Comparison of ENCODE assay signal across 1 cellular context in the genomic region with DNA sequence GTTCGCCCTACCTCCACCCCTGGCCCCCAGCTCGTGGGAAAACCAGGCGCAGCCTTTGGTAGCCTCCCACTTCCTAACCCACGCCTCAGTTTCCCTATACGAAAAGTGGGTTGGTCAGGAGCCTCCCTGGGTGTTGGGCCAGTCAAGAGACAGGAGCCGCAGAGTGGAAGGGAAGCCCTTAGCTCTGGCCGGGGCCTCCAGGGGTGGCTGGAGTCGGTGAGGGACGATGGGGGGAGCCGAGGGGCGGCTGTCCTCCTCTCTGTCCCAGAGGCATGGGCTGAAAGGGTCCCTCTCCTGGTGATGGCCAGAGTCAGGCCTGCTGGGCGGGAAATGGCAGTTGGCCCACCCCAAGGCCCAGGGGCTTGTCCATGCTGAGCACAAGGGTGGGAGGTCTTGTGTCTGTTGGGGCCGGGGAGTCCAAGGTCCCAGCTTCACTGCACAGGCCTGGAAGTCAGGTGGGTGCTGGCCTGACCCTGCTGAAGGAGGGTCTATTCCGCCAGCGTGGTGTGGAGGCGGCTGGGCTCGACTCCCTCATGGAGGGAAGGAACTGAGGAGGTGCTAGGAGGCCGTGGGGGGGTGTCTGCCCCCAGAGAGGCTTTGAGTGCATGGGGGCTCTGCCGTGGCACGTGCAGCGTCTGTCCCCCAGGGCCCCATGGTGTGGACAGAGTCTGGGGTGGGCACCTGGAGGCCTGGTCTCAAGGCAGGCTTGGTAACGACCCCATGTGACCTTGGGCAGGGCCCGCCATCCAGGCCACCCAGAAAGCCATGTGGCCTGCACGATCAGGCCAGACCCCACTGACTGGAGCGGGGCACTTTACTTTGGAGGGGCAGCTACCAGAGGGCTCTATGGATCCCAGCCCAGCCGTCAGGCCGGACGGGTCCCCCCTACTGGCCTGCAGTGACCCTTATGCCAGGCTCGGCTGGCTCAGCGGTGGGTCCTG.
A peak's percentile ranks its signal among the peaks of the same experiment; 100 is the strongest.
TF ChIP-seq lines count a peak whose summit lies in the region.

No MANE protein-coding gene starts in this region.

TF ChIP-seq in HepG2, 621 proteins besides CTCF, POLR2A, EP300 and RAD21 (continues in another document):
- TF ChIP-seq ZNF329 (CRISPR knock-in tag; IDR thresholded peaks at IDR 0.05; ENCODE audit: low read depth) (peak; percentile 56; the same call in 1 of the 2 replicates), SRSF9 (IDR thresholded peaks at IDR 0.05; ENCODE audit: borderline replicate concordance, insufficient read depth, low read depth, low read length, poor library complexity, severe bottlenecking) (no peak), ZKSCAN5 (CRISPR knock-in tag; IDR thresholded peaks at IDR 0.05) (peak; percentile 48; the same call in 1 of the 2 replicates), ZNF589 (CRISPR knock-in tag; conservative IDR thresholded peaks at IDR 0.05) (no peak; the same call in 1 of the 2 replicates), GLI4 (CRISPR knock-in tag; IDR thresholded peaks at IDR 0.05; ENCODE audit: borderline replicate concordance) (peak; percentile 88; the same call in 1 of the 2 replicates), TBP (CRISPR knock-in tag; IDR thresholded peaks at IDR 0.05) (no peak), FIP1L1 (IDR thresholded peaks at IDR 0.05; ENCODE audit: borderline replicate concordance, insufficient read depth, low read depth, low read length) (no peak), RBAK (CRISPR knock-in tag; IDR thresholded peaks at IDR 0.05) (0 out of 2 replicates have a peak, but pooled peaks have one; percentile 62), ZNF430 (CRISPR knock-in tag; IDR thresholded peaks at IDR 0.05) (peak; percentile 84; the same call in 1 of the 2 replicates), ZNF761 (CRISPR knock-in tag; conservative IDR thresholded peaks at IDR 0.05) (no peak), GATAD1 (CRISPR knock-in tag; IDR thresholded peaks at IDR 0.05) (no peak; the same call in none of the 2 replicates), SYNCRIP (IDR thresholded peaks at IDR 0.05; ENCODE audit: insufficient read depth, low read depth, low read length) (no peak), RARA (CRISPR knock-in tag; IDR thresholded peaks at IDR 0.05) (no peak; the same call in 1 of the 2 replicates), MATR3 (CRISPR knock-in tag; IDR thresholded peaks at IDR 0.05) (no peak), DNMT1 (CRISPR knock-in tag; IDR thresholded peaks at IDR 0.05) (no peak; the same call in 1 of the 2 replicates), ZNF883 (CRISPR knock-in tag; IDR thresholded peaks at IDR 0.05; ENCODE audit: not compliant biosample characterization) (peak; percentile 85), PHF5A (CRISPR knock-in tag; IDR thresholded peaks at IDR 0.05; ENCODE audit: low read depth, unreplicated experiment) (peak; percentile 55), FOXK1 (CRISPR knock-in tag; IDR thresholded peaks at IDR 0.05; ENCODE audit: borderline replicate concordance, low read depth) (0 out of 2 replicates have a peak, but pooled peaks have one; percentile 7), PAF1 (CRISPR knock-in tag; IDR thresholded peaks at IDR 0.05) (no peak; the same call in 1 of the 2 replicates), ARNTL (CRISPR knock-in tag; IDR thresholded peaks at IDR 0.05) (no peak), POGZ (CRISPR knock-in tag; IDR thresholded peaks at IDR 0.05) (no peak), ZNF232 (CRISPR knock-in tag; IDR thresholded peaks at IDR 0.05; ENCODE audit: borderline replicate concordance) (no peak; the same call in 1 of the 2 replicates), ZBTB20 (CRISPR knock-in tag; IDR thresholded peaks at IDR 0.05; ENCODE audit: borderline replicate concordance, low read depth) (no peak; the same call in none of the 2 replicates), ZMYM4 (CRISPR knock-in tag; IDR thresholded peaks at IDR 0.05) (peak; percentile 30; the same call in 1 of the 2 replicates), ZFY (CRISPR knock-in tag; IDR thresholded peaks at IDR 0.05) (peak; percentile 82), SIN3A (IDR thresholded peaks at IDR 0.05; ENCODE audit: borderline replicate concordance, low read depth, low read length) (peak; percentile 54; the same call in 1 of the 2 replicates), MXI1 (IDR thresholded peaks at IDR 0.05; ENCODE audit: borderline replicate concordance, low read depth, low read length) (no peak), RXRB (CRISPR knock-in tag; IDR thresholded peaks at IDR 0.05; ENCODE audit: borderline replicate concordance) (no peak), CBX2 (IDR thresholded peaks at IDR 0.05; ENCODE audit: low read depth, low read length) (no peak), CBX2 (CRISPR knock-in tag; IDR thresholded peaks at IDR 0.05; ENCODE audit: low read depth) (no peak), CEBPB (IDR thresholded peaks at IDR 0.05; ENCODE audit: borderline replicate concordance, low read depth, low read length) (no peak), ZNF367 (CRISPR knock-in tag; IDR thresholded peaks at IDR 0.05; ENCODE audit: borderline replicate concordance) (no peak), ARHGAP35 (CRISPR knock-in tag; IDR thresholded peaks at IDR 0.05; ENCODE audit: borderline replicate concordance) (no peak; the same call in 1 of the 2 replicates), ZNF891 (CRISPR knock-in tag; IDR thresholded peaks at IDR 0.05) (no peak), NONO (IDR thresholded peaks at IDR 0.05) (no peak), NONO (CRISPR knock-in tag; conservative IDR thresholded peaks at IDR 0.05) (peak; percentile 80), SMARCC2 (IDR thresholded peaks at IDR 0.05) (no peak), BRCA1 (CRISPR knock-in tag; IDR thresholded peaks at IDR 0.05) (no peak), ZNF879 (CRISPR knock-in tag; IDR thresholded peaks at IDR 0.05) (peak; percentile 73; the same call in 1 of the 2 replicates), PITX1 (CRISPR knock-in tag; IDR thresholded peaks at IDR 0.05) (no peak; the same call in 1 of the 2 replicates), ATF1 (CRISPR knock-in tag; IDR thresholded peaks at IDR 0.05) (no peak), CENPX (CRISPR knock-in tag; IDR thresholded peaks at IDR 0.05) (no peak)
- TF ChIP-seq, protein P1, sequence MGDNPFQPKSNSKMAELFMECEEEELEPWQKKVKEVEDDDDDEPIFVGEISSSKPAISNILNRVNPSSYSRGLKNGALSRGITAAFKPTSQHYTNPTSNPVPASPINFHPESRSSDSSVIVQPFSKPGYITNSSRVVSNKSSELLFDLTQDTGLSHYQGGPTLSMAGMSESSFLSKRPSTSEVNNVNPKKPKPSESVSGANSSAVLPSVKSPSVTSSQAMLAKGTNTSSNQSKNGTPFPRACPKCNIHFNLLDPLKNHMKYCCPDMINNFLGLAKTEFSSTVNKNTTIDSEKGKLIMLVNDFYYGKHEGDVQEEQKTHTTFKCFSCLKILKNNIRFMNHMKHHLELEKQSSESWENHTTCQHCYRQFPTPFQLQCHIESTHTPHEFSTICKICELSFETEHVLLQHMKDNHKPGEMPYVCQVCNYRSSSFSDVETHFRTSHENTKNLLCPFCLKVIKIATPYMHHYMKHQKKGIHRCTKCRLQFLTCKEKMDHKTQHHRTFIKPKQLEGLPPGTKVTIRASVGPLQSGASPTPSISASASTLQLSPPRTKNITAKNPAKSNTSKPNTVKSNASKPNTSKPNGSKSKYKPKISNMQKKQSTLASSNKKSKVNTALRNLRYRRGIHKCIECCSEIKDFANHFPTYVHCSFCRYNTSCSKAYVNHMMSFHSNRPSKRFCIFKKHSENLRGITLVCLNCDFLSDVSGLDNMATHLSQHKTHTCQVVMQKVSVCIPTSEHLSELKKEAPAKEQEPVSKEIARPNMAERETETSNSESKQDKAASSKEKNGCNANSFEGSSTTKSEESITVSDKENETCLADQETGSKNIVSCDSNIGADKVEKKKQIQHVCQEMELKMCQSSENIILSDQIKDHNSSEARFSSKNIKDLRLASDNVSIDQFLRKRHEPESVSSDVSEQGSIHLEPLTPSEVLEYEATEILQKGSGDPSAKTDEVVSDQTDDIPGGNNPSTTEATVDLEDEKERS (CRISPR knock-in tag; IDR thresholded peaks at IDR 0.05), result no peak
- TF ChIP-seq, protein P2, sequence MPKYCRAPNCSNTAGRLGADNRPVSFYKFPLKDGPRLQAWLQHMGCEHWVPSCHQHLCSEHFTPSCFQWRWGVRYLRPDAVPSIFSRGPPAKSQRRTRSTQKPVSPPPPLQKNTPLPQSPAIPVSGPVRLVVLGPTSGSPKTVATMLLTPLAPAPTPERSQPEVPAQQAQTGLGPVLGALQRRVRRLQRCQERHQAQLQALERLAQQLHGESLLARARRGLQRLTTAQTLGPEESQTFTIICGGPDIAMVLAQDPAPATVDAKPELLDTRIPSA (CRISPR knock-in tag; IDR thresholded peaks at IDR 0.05; ENCODE audit: borderline replicate concordance), result peak; percentile 70; the same call in 1 of the 2 replicates
- TF ChIP-seq, protein P3, sequence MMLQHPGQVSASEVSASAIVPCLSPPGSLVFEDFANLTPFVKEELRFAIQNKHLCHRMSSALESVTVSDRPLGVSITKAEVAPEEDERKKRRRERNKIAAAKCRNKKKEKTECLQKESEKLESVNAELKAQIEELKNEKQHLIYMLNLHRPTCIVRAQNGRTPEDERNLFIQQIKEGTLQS (CRISPR knock-in tag; IDR thresholded peaks at IDR 0.05), result peak; percentile 8
- TF ChIP-seq, protein P4, sequence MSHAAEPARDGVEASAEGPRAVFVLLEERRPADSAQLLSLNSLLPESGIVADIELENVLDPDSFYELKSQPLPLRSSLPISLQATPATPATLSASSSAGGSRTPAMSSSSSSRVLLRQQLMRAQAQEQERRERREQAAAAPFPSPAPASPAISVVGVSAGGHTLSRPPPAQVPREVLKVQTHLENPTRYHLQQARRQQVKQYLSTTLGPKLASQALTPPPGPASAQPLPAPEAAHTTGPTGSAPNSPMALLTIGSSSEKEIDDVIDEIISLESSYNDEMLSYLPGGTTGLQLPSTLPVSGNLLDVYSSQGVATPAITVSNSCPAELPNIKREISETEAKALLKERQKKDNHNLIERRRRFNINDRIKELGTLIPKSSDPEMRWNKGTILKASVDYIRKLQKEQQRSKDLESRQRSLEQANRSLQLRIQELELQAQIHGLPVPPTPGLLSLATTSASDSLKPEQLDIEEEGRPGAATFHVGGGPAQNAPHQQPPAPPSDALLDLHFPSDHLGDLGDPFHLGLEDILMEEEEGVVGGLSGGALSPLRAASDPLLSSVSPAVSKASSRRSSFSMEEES (CRISPR knock-in tag; IDR thresholded peaks at IDR 0.05), result no peak
- TF ChIP-seq, protein P5, sequence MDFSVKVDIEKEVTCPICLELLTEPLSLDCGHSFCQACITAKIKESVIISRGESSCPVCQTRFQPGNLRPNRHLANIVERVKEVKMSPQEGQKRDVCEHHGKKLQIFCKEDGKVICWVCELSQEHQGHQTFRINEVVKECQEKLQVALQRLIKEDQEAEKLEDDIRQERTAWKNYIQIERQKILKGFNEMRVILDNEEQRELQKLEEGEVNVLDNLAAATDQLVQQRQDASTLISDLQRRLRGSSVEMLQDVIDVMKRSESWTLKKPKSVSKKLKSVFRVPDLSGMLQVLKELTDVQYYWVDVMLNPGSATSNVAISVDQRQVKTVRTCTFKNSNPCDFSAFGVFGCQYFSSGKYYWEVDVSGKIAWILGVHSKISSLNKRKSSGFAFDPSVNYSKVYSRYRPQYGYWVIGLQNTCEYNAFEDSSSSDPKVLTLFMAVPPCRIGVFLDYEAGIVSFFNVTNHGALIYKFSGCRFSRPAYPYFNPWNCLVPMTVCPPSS (IDR thresholded peaks at IDR 0.05), result no peak
- TF ChIP-seq, protein P6, sequence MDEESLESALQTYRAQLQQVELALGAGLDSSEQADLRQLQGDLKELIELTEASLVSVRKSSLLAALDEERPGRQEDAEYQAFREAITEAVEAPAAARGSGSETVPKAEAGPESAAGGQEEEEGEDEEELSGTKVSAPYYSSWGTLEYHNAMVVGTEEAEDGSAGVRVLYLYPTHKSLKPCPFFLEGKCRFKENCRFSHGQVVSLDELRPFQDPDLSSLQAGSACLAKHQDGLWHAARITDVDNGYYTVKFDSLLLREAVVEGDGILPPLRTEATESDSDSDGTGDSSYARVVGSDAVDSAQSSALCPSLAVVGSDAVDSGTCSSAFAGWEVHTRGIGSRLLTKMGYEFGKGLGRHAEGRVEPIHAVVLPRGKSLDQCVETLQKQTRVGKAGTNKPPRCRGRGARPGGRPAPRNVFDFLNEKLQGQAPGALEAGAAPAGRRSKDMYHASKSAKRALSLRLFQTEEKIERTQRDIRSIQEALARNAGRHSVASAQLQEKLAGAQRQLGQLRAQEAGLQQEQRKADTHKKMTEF (CRISPR knock-in tag; IDR thresholded peaks at IDR 0.05), result peak; percentile 33; the same call in 1 of the 2 replicates
- TF ChIP-seq, protein P7, sequence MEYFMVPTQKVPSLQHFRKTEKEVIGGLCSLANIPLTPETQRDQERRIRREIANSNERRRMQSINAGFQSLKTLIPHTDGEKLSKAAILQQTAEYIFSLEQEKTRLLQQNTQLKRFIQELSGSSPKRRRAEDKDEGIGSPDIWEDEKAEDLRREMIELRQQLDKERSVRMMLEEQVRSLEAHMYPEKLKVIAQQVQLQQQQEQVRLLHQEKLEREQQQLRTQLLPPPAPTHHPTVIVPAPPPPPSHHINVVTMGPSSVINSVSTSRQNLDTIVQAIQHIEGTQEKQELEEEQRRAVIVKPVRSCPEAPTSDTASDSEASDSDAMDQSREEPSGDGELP (IDR thresholded peaks at IDR 0.05; ENCODE audit: borderline replicate concordance, low read depth), result no peak; the same call in 1 of the 2 replicates
- TF ChIP-seq, protein P8, sequence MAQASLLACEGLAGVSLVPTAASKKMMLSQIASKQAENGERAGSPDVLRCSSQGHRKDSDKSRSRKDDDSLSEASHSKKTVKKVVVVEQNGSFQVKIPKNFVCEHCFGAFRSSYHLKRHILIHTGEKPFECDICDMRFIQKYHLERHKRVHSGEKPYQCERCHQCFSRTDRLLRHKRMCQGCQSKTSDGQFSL (CRISPR knock-in tag; IDR thresholded peaks at IDR 0.05), result peak; percentile 64
- TF ChIP-seq, protein P9, sequence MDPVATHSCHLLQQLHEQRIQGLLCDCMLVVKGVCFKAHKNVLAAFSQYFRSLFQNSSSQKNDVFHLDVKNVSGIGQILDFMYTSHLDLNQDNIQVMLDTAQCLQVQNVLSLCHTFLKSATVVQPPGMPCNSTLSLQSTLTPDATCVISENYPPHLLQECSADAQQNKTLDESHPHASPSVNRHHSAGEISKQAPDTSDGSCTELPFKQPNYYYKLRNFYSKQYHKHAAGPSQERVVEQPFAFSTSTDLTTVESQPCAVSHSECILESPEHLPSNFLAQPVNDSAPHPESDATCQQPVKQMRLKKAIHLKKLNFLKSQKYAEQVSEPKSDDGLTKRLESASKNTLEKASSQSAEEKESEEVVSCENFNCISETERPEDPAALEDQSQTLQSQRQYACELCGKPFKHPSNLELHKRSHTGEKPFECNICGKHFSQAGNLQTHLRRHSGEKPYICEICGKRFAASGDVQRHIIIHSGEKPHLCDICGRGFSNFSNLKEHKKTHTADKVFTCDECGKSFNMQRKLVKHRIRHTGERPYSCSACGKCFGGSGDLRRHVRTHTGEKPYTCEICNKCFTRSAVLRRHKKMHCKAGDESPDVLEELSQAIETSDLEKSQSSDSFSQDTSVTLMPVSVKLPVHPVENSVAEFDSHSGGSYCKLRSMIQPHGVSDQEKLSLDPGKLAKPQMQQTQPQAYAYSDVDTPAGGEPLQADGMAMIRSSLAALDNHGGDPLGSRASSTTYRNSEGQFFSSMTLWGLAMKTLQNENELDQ (CRISPR knock-in tag; IDR thresholded peaks at IDR 0.05; ENCODE audit: borderline replicate concordance), result no peak
- TF ChIP-seq, protein P10, sequence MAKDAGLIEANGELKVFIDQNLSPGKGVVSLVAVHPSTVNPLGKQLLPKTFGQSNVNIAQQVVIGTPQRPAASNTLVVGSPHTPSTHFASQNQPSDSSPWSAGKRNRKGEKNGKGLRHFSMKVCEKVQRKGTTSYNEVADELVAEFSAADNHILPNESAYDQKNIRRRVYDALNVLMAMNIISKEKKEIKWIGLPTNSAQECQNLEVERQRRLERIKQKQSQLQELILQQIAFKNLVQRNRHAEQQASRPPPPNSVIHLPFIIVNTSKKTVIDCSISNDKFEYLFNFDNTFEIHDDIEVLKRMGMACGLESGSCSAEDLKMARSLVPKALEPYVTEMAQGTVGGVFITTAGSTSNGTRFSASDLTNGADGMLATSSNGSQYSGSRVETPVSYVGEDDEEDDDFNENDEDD (CRISPR knock-in tag; IDR thresholded peaks at IDR 0.05; ENCODE audit: borderline replicate concordance), result peak; percentile 33
